Comparison of ENCODE assay signal across 11 cellular contexts in genomic region chr10:89515031-89515841, GRCh38. TPM values are rescaled to one million over a fixed set of nuclear protein-coding genes. Genes with fewer than 3 reads are reported as not detected.
A peak's percentile ranks its signal among the peaks of the same experiment; 100 is the strongest.
DNase-seq lines count a peak whose midpoint lies in the region; ATAC-seq and TF ChIP-seq lines count a peak whose summit lies in the region.
"Had no signal": no experiment of that assay in that cellular context is flagged by ENCODE, and none has a peak within 500 bp of the region (broad histone marks: within the 10 kb centered on the region; RNA-seq: fewer than 3 reads in every experiment).

No MANE protein-coding gene starts in this region.

- H3K4me3 Mint-ChIP-seq in nephron, result no peak overlapping the region
- H3K4me3 Mint-ChIP-seq: CD14-positive monocyte; naive thymus-derived CD4-positive, alpha-beta T cell had no signal

- TF ChIP-seq CTCF in Peyer's patch (IDR thresholded peaks at IDR 0.05), result no peak
- TF ChIP-seq CTCF in fibroblast of lung (conservative IDR thresholded peaks at IDR 0.05 in 1 of 2, IDR thresholded peaks at IDR 0.05 in 1 of 2; ENCODE audit: low read depth in 1 of 2, low read length in 2 of 2), result no peak
- TF ChIP-seq CTCF in nephron (IDR thresholded peaks at IDR 0.05; ENCODE audit: unreplicated experiment in 3 of 3), result no peak

- H3K9ac ChIP-seq in fibroblast of lung (ENCODE audit: insufficient read depth, low read length), result peak overlapping the region; percentile 59

- no peak for ATAC-seq in GM21515 (IDR thresholded peaks at IDR 0.05; ENCODE audit: unreplicated experiment)
- ATAC-seq: naive thymus-derived CD4-positive, alpha-beta T cell had no signal

- no peaks in the 10 kb centered on the region for H3K36me3 Mint-ChIP-seq in nephron (ENCODE audit: low read depth)
- H3K36me3 Mint-ChIP-seq: CD14-positive monocyte; naive thymus-derived CD4-positive, alpha-beta T cell had no signal

- H3K4me1 ChIP-seq in ACC112 (ENCODE audit: control insufficient read depth, insufficient read depth, low read length, unreplicated experiment) (peaks cover 40% of the 10 kb centered on the region), Peyer's patch (no peaks in the 10 kb centered on the region), fibroblast of lung (ENCODE audit: control insufficient read depth, extremely low read depth, insufficient read depth, low read length) (peaks cover 20% of the 10 kb centered on the region)

- H3K9me3 ChIP-seq in Peyer's patch (no peaks in the 10 kb centered on the region), fibroblast of lung (ENCODE audit: control insufficient read depth, insufficient read depth, low read depth, low read length) (no peaks in the 10 kb centered on the region)

- TF ChIP-seq POLR2A in Peyer's patch (IDR thresholded peaks at IDR 0.05), result no peak

- H3K4me3 ChIP-seq in ACC112 (ENCODE audit: low read depth, low read length) (peak overlapping the region; percentile 48), Peyer's patch (no peak overlapping the region), fibroblast of lung (replicated peaks in 1 of 4; ENCODE audit: control extremely low read depth in 1 of 4, insufficient read depth in 1 of 4, low read depth in 3 of 4, low read length in 4 of 4) (peak overlapping the region in 3 of 4 experiments; percentile 20 to 35 (median 27))

- H3K27me3 Mint-ChIP-seq in nephron (ENCODE audit: low read depth), result no peaks in the 10 kb centered on the region

- H3K27me3 ChIP-seq in ACC112 (ENCODE audit: insufficient read depth, low read length) (no peaks in the 10 kb centered on the region), Peyer's patch (no peaks in the 10 kb centered on the region), fibroblast of lung (ENCODE audit: control insufficient read depth, insufficient read depth, low read length) (no peaks in the 10 kb centered on the region)

- H3K36me3 ChIP-seq in ACC112 (ENCODE audit: insufficient read depth, low read length) (no peaks in the 10 kb centered on the region), Peyer's patch (no peaks in the 10 kb centered on the region), fibroblast of lung (ENCODE audit: control insufficient read depth, insufficient read depth, low read length) (no peaks in the 10 kb centered on the region)

- H3K4me1 Mint-ChIP-seq in nephron, result peaks cover 20% of the 10 kb centered on the region
- H3K4me1 Mint-ChIP-seq: CD14-positive monocyte; naive thymus-derived CD4-positive, alpha-beta T cell had no signal

- no peaks in the 10 kb centered on the region for H4K20me1 ChIP-seq in fibroblast of lung (ENCODE audit: control insufficient read depth, extremely low read depth, insufficient read depth, low read length)

- H2AFZ ChIP-seq in ACC112 (ENCODE audit: low read length, unreplicated experiment) (no peak overlapping the region), fibroblast of lung (ENCODE audit: low read length) (peak overlapping the region; percentile 58)

- no peaks in the 10 kb centered on the region for H3K79me2 ChIP-seq in ACC112 (ENCODE audit: control insufficient read depth, insufficient read depth, low read length, unreplicated experiment)
- H3K79me2 ChIP-seq in fibroblast of lung (ENCODE audit: control insufficient read depth, insufficient read depth, low read length), result no peaks in the 10 kb centered on the region

- H3K4me2 ChIP-seq in fibroblast of lung (ENCODE audit: extremely low read depth, insufficient read depth, low read length), result peak overlapping the region; percentile 96

- H3K9me3 Mint-ChIP-seq in nephron, result no peaks in the 10 kb centered on the region
- H3K9me3 Mint-ChIP-seq: naive thymus-derived CD4-positive, alpha-beta T cell had no signal

- H3K27ac ChIP-seq in ACC112 (ENCODE audit: low read depth, low read length), result peak overlapping the region; percentile 99
- peak overlapping the region in 3 of 4 donors; percentile 17 to 53 (median 21) for H3K27ac ChIP-seq in Peyer's patch
- peak overlapping the region; percentile 95 for H3K27ac ChIP-seq in fibroblast of lung (ENCODE audit: insufficient read depth, low read length)

- peak overlapping the region; percentile 50 to 58 (median 53) for H3K27ac Mint-ChIP-seq in nephron
- H3K27ac Mint-ChIP-seq: CD14-positive monocyte; naive thymus-derived CD4-positive, alpha-beta T cell had no signal

- DNase-seq in Peyer's patch, result no peak
- DNase-seq in fibroblast of lung (ENCODE audit: low read depth in 2 of 2), result peak; percentile 99 to 100
- no peak for DNase-seq in ureter (ENCODE audit: low spot score)
- no peak for DNase-seq in stimulated activated CD4-positive, alpha-beta T cell treated with anti-CD3 and anti-CD28 coated beads, Interleukin-1b, Interleukin-23, amount 100 ng/mL, for 48 hours
- no peak for DNase-seq in GOT3 (lab: John Stamatoyannopoulos, UW)
- DNase-seq: KBM-7; naive thymus-derived CD4-positive, alpha-beta T cell had no signal

RNA-seq across cellular contexts. Expression of gene SLC16A12, which starts 20.2 kb away (rescaled TPM):
- total RNA-seq in Peyer's patch (under 1 TPM in 1 of 4 donors, not detected in 3; 0.38 TPM), fibroblast of lung (under 0.01 TPM in 2 replicates), ureter (0.08 TPM)
- polyA plus RNA-seq in fibroblast of lung, result 0.26 and 0.46 TPM in 2 replicates
- 0.07 and 0.30 TPM in 2 replicates for polyA plus RNA-seq in fibroblast of lung (2012)
- 0.56 TPM in 1 of 2 replicates, not detected in the other for polyA minus RNA-seq in fibroblast of lung (ENCODE audit: low replicate concordance)
- total RNA-seq: naive thymus-derived CD4-positive, alpha-beta T cell had no signal
- polyA plus RNA-seq: naive thymus-derived CD4-positive, alpha-beta T cell had no signal

Comparison
In these comparisons a context has a peak if more than half of its experiments do, and no peak if none do; other contexts are left out.
1. H3K27ac ChIP-seq: peak in every context shown above with its lines; median percentile 99 in ACC112; 95 in fibroblast of lung; 21 in Peyer's patch.
2. H3K4me3 ChIP-seq: peak in ACC112 (single experiment) and fibroblast of lung (3 of 4); none in Peyer's patch (0 of 4).
3. DNase-seq: peak in fibroblast of lung (2 of 2); none in Peyer's patch (0 of 3), ureter (single experiment), stimulated activated CD4-positive, alpha-beta T cell treated with anti-CD3 and anti-CD28 coated beads, Interleukin-1b, Interleukin-23, amount 100 ng/mL, for 48 hours (single experiment) and GOT3 (single experiment).